In genomic region chr7:43763183-43763582, GRCh38 we compare ENCODE assay signal across 18 cellular contexts. TPM values are rescaled to one million over a fixed set of nuclear protein-coding genes. Genes with fewer than 3 reads are reported as not detected.
DNase-seq lines count a peak whose midpoint lies in the region; TF ChIP-seq lines count a peak whose summit lies in the region.
"Had no signal": no experiment of that assay in that cellular context is flagged by ENCODE, and none has a peak within 500 bp of the region (broad histone marks: within the 10 kb centered on the region; RNA-seq: fewer than 3 reads in every experiment).

No MANE protein-coding gene starts in this region.

- peak overlapping the region; percentile 70 for H3K27ac ChIP-seq in PC-9
- no peak overlapping the region for H3K27ac ChIP-seq in endodermal cell (ENCODE audit: low read depth, low read length)
- no peak overlapping the region for H3K27ac ChIP-seq in right atrium auricular region
- H3K27ac ChIP-seq: left ventricle myocardium inferior had no signal

- H3K27me3 Mint-ChIP-seq in endodermal cell (ENCODE audit: insufficient read depth) (peaks cover 11% of the 10 kb centered on the region), osteocyte (ENCODE audit: unreplicated experiment) (peaks cover 12% of the 10 kb centered on the region)

- H3K36me3 Mint-ChIP-seq in endodermal cell (ENCODE audit: low read depth) (no peaks in the 10 kb centered on the region), osteocyte (ENCODE audit: unreplicated experiment) (no peaks in the 10 kb centered on the region)

- no peak overlapping the region for H3K4me3 ChIP-seq in PC-9
- no peak overlapping the region for H3K4me3 ChIP-seq in endodermal cell (ENCODE audit: low read length)
- H3K4me3 ChIP-seq in right atrium auricular region = no peak overlapping the region
- H3K4me3 ChIP-seq: left ventricle myocardium inferior had no signal

- H3K36me3 ChIP-seq in PC-9 (ENCODE audit: low read depth) (no peaks in the 10 kb centered on the region), endodermal cell (ENCODE audit: control insufficient read depth, insufficient read depth, low read length) (no peaks in the 10 kb centered on the region), right atrium auricular region (no peaks in the 10 kb centered on the region)
- H3K36me3 ChIP-seq: left ventricle myocardium inferior had no signal

- intact Hi-C loops in PC-9 (cut with micrococcal nuclease; ENCODE audit: unreplicated experiment) (no loop called here), posterior cingulate gyrus (cut with DNase I) (no loop called here)

- TF ChIP-seq CTCF in PC-9 (conservative IDR thresholded peaks at IDR 0.05) = no peak
- TF ChIP-seq CTCF in endodermal cell (conservative IDR thresholded peaks at IDR 0.05) = peak; percentile 34
- TF ChIP-seq CTCF in osteocyte (IDR thresholded peaks at IDR 0.05) = no peak
- TF ChIP-seq CTCF in right atrium auricular region (IDR thresholded peaks at IDR 0.05) = no peak

- DNase-seq in ELF-1 (ENCODE audit: low read depth, low spot score) (peak; percentile 44), PC-9 (no peak), endodermal cell (peak; percentile 67), osteocyte (ENCODE audit: extremely low spot score, unreplicated experiment) (peak; percentile 66), posterior cingulate gyrus (no peak), activated T-cell treated with anti-CD3 and anti-CD28 coated beads for 4 hours (no peak), HEK293T (ENCODE audit: extremely low spot score) (no peak), right atrium auricular region (ENCODE audit: low spot score) (no peak)
- DNase-seq: activated CD4-positive, alpha-beta T cell treated with anti-CD3 and anti-CD28 coated beads for 48 hours; activated T-cell treated with anti-CD3 and anti-CD28 coated beads, Interleukin-2, amount 50 U/mL, for 72 hours; dermis blood vessel endothelial cell; DMS 273 treated with DMSO at 0.1 percent for 48 hours; hypothalamus; left ventricle myocardium inferior; MM.1S; NCI-H748 treated with DMSO at 0.1 percent for 48 hours; stimulated activated naive CD4-positive, alpha-beta T cell treated with Interleukin-2 at 50 U/mL for 16 hours had no signal

- H3K27ac Mint-ChIP-seq in endodermal cell = no peak overlapping the region
- H3K27ac Mint-ChIP-seq in osteocyte (ENCODE audit: unreplicated experiment) = no peak overlapping the region
- H3K27ac Mint-ChIP-seq: T-helper 1 cell treated with Interleukin-12 subunit alpha and Interleukin-12 subunit beta and Interleukin-4 antibody, amounts not matched to agents 30 μg/mL and 1 μg/mL, for 36 hours had no signal

- H3K9me2 ChIP-seq in PC-9 (ENCODE audit: insufficient read depth) = no peaks in the 10 kb centered on the region

- no TSS peak for BruUV-seq in PC-9 (replicated peaks; lab: Mats Ljungman, UMichigan)

- H3F3A ChIP-seq in PC-9 (ENCODE audit: insufficient read depth, low read depth) = peaks cover 56% of the 10 kb centered on the region

- 59% methylated on average over 3 of the region's 3 CpGs; no CpG with 5 or more reads in 1 of the 2 experiments for WGBS in endodermal cell (ENCODE audit: insufficient coverage in 1 of 2, insufficient read length in 1 of 2), 2 experiments

- POLR2A ChIA-PET in PC-9 (lab: Charles Lee; ENCODE audit: unreplicated experiment) = no interaction called here
- POLR2A ChIA-PET in HEK293T (lab: Yijun Ruan, JAX) = interaction anchor here (0.8 kb wide), 1 partner anchor 34 kb away, joined by 3 read pairs; the partner anchor contains the start of gene COA1

- no peak overlapping the region for H3K9ac ChIP-seq in endodermal cell (ENCODE audit: extremely low read depth, low read length, poor library complexity, severe bottlenecking)

- H3K4me1 ChIP-seq in PC-9 (replicated peaks; ENCODE audit: insufficient read depth) (peaks cover 75% of the 10 kb centered on the region), endodermal cell (ENCODE audit: control insufficient read depth, insufficient read depth, low read length) (peaks cover 4% of the 10 kb centered on the region), right atrium auricular region (peaks cover 0 to 23% of the 10 kb centered on the region in 2 donors)

- H3K4me3 Mint-ChIP-seq in endodermal cell (no peak overlapping the region), osteocyte (ENCODE audit: unreplicated experiment) (no peak overlapping the region)
- H3K4me3 Mint-ChIP-seq: T-helper 1 cell treated with Interleukin-12 subunit alpha and Interleukin-12 subunit beta and Interleukin-4 antibody, amounts not matched to agents 30 μg/mL and 1 μg/mL, for 36 hours had no signal

- peaks cover 46% of the 10 kb centered on the region for H3K79me2 ChIP-seq in PC-9 (ENCODE audit: low read depth)

- no peaks in the 10 kb centered on the region for H4K20me1 ChIP-seq in PC-9 (ENCODE audit: insufficient read depth)

- H3K27me3 ChIP-seq in PC-9 (ENCODE audit: insufficient read depth, low read depth) (no peaks in the 10 kb centered on the region), endodermal cell (ENCODE audit: control insufficient read depth, insufficient read depth, low read length, poor library complexity, severe bottlenecking) (peaks cover 29% of the 10 kb centered on the region), right atrium auricular region (no peaks in the 10 kb centered on the region)

- H3K4me2 ChIP-seq in PC-9 = peak overlapping the region; percentile 68

- H2AFZ ChIP-seq in PC-9 = no peak overlapping the region

- no peaks in the 10 kb centered on the region for H3K9me3 ChIP-seq in PC-9 (ENCODE audit: insufficient read depth, low read depth)
- H3K9me3 ChIP-seq in endodermal cell (ENCODE audit: control insufficient read depth, low read length) = no peaks in the 10 kb centered on the region
- no peaks in the 10 kb centered on the region for H3K9me3 ChIP-seq in right atrium auricular region
- H3K9me3 ChIP-seq: left ventricle myocardium inferior had no signal

- peaks cover 40% of the 10 kb centered on the region for H3K4me1 Mint-ChIP-seq in endodermal cell
- peaks cover 23% of the 10 kb centered on the region for H3K4me1 Mint-ChIP-seq in osteocyte (ENCODE audit: unreplicated experiment)

- CTCF ChIA-PET in PC-9 (lab: Charles Lee) = no interaction called here
- CTCF ChIA-PET in HEK293T (lab: Yijun Ruan, JAX) = no interaction called here

- H3K9me3 Mint-ChIP-seq in endodermal cell = no peaks in the 10 kb centered on the region
- H3K9me3 Mint-ChIP-seq in osteocyte (ENCODE audit: unreplicated experiment) = no peaks in the 10 kb centered on the region
- H3K9me3 Mint-ChIP-seq: activated T-cell treated with anti-CD3 and anti-CD28 coated beads, Interleukin-2, amount 50 U/mL, for 72 hours; T-helper 1 cell treated with Interleukin-12 subunit alpha and Interleukin-12 subunit beta and Interleukin-4 antibody, amounts not matched to agents 30 μg/mL and 1 μg/mL, for 36 hours had no signal

TF ChIP-seq in HEK293T, 16 proteins besides CTCF, POLR2A, EP300 and RAD21:
- TF ChIP-seq FOXM1 (IDR thresholded peaks at IDR 0.05; ENCODE audit: borderline replicate concordance) (no peak), NFRKB (IDR thresholded peaks at IDR 0.05) (no peak), LEF1 (IDR thresholded peaks at IDR 0.05; ENCODE audit: borderline replicate concordance) (no peak), FOXK2 (IDR thresholded peaks at IDR 0.05) (no peak), ELF4 (IDR thresholded peaks at IDR 0.05) (no peak), HDGF (IDR thresholded peaks at IDR 0.05; ENCODE audit: borderline replicate concordance) (no peak), CTBP1 (IDR thresholded peaks at IDR 0.05; ENCODE audit: borderline replicate concordance) (no peak)
TF ChIP-seq in HEK293T: peak in this region for 0.

RNA-seq across cellular contexts. Expression of gene BLVRA, which starts 4.7 kb away (rescaled TPM):
- total RNA-seq in PC-9 (2021) = 36.4 and 49.5 TPM in 2 replicates
- 10 to 100 TPM; 32.0 to 41.2 TPM for total RNA-seq in endodermal cell
- 14.1 TPM for polyA plus RNA-seq in endodermal cell (2013, experiment 1 of 2)
- 11.2 TPM for polyA plus RNA-seq in endodermal cell (2013, experiment 2 of 2)
- total RNA-seq in osteocyte = 19.0 and 21.2 TPM in 2 replicates
- 10 to 100 TPM; 29.6 to 54.8 TPM for total RNA-seq in right atrium auricular region

RNA-seq across cellular contexts. Expression of gene COA1, which starts 33.9 kb away (rescaled TPM):
- total RNA-seq in PC-9 (2021) (128 and 151 TPM in 2 replicates), endodermal cell (100 to 1,000 TPM; 104 to 144 TPM), osteocyte (45.9 and 47.8 TPM in 2 replicates), right atrium auricular region (10 to 100 TPM; 53.6 to 56.0 TPM)
- polyA plus RNA-seq in endodermal cell (2013, experiment 1 of 2) = 115 TPM
- polyA plus RNA-seq in endodermal cell (2013, experiment 2 of 2) = 119 TPM

Comparison
In these comparisons a context has a peak if more than half of its experiments do, and no peak if none do; other contexts are left out.
1. DNase-seq: peak in ELF-1 (single experiment), endodermal cell (single experiment) and osteocyte (single experiment); none in PC-9 (0 of 2), posterior cingulate gyrus (0 of 10), activated T-cell treated with anti-CD3 and anti-CD28 coated beads for 4 hours (single experiment), HEK293T (single experiment) and right atrium auricular region (single experiment).